ENCODE assay signal across 8 cellular contexts in genomic region chr17:81869221-81870154, GRCh38. TPM values are rescaled to one million over a fixed set of nuclear protein-coding genes. Genes with fewer than 3 reads are reported as not detected.
A peak's percentile ranks its signal among the peaks of the same experiment; 100 is the strongest.
DNase-seq lines count a peak whose midpoint lies in the region; ATAC-seq, FAIRE-seq and TF ChIP-seq lines count a peak whose summit lies in the region.

No MANE protein-coding gene starts in this region.

- H3K4me3 ChIP-seq in PC-3 (ENCODE audit: low read length), result peak overlapping the region; percentile 95
- H3K4me3 ChIP-seq in body of pancreas, result peak overlapping the region; percentile 3 to 55
- H3K4me3 ChIP-seq in keratinocyte (ENCODE audit: control insufficient read depth in 2 of 3, extremely low read depth in 1 of 3, insufficient read depth in 2 of 3, low read depth in 1 of 3, low read length in 3 of 3), result peak overlapping the region; percentile 79 to 94 (median 91)

- peaks cover 22% of the 10 kb centered on the region for H3F3A ChIP-seq in PC-3 (ENCODE audit: low read length, unreplicated experiment)

- H3K36me3 ChIP-seq in PC-3 (ENCODE audit: low read depth, low read length) (peaks cover 9% of the 10 kb centered on the region; the same call in 1 of the 2 replicates), body of pancreas (replicated peaks in 1 of 2; ENCODE audit: insufficient read depth in 1 of 2, low read depth in 2 of 2) (no peaks in the 10 kb centered on the region), keratinocyte (ENCODE audit: control insufficient read depth in 2 of 2, extremely low read depth in 1 of 2, insufficient read depth in 2 of 2, low read length in 2 of 2) (peaks cover 12 to 21% of the 10 kb centered on the region in 2 experiments)

- ATAC-seq in PC-3 (peak; percentile 2), body of pancreas (no peak), HG03378 (IDR thresholded peaks at IDR 0.05; ENCODE audit: unreplicated experiment) (no peak), HG03460 (IDR thresholded peaks at IDR 0.05; ENCODE audit: unreplicated experiment) (no peak)

- no peak for FAIRE-seq in keratinocyte (lab: Jason Lieb, UNC)

- 32 to 50% methylated on average over 21 to 44 of the region's 52 CpGs for WGBS in body of pancreas, 2 donors

- H3K9me1 ChIP-seq in keratinocyte (ENCODE audit: control insufficient read depth, extremely low read depth, insufficient read depth, low read length), result peaks cover 3% of the 10 kb centered on the region

- peak overlapping the region; percentile 98 for H3K9ac ChIP-seq in PC-3 (ENCODE audit: low read length)
- H3K9ac ChIP-seq in keratinocyte (ENCODE audit: control insufficient read depth, extremely low read depth, insufficient read depth, low read length), result peak overlapping the region; percentile 94

- dilution Hi-C loops in keratinocyte (cut with MboI; ENCODE audit: extremely low pct_ligation_motif_present, low sequenced_read_pairs), result no loop called here

- H3K27me3 ChIP-seq in PC-3 (ENCODE audit: low read length) (no peaks in the 10 kb centered on the region), body of pancreas (no peaks in the 10 kb centered on the region), keratinocyte (ENCODE audit: control insufficient read depth, extremely low read depth, insufficient read depth, low read length) (no peaks in the 10 kb centered on the region)

- H3K9me2 ChIP-seq in PC-3 (replicated peaks; ENCODE audit: low read length), result no peaks in the 10 kb centered on the region

- TF ChIP-seq POLR2A in body of pancreas (IDR thresholded peaks at IDR 0.05), result peak in 1 of 3 donors; percentile 17

- intact Hi-C loops in PC-3 (cut with micrococcal nuclease) (loop anchor here (5.0 kb wide), 1 partner anchor 58 kb away; the partner anchor contains the start of gene MAFG), body of pancreas (cut with DNase I) (no loop called here)

- BruUV-seq in PC-3 (replicated peaks; lab: Mats Ljungman, UMichigan), result TSS peak; percentile 49

- POLR2A ChIA-PET in PC-3 (lab: Charles Lee; ENCODE audit: unreplicated experiment), result interaction anchor here (0.6 kb wide), 1 partner anchor 29 kb away, joined by 3 read pairs; no protein-coding TSS in a partner anchor

- H3K79me2 ChIP-seq in PC-3 (ENCODE audit: low read length), result peaks cover 34% of the 10 kb centered on the region
- H3K79me2 ChIP-seq in keratinocyte (ENCODE audit: control insufficient read depth, insufficient read depth, low read length), result peaks cover 35% of the 10 kb centered on the region

- H3K9me3 ChIP-seq in PC-3 (ENCODE audit: low read length) (no peaks in the 10 kb centered on the region), body of pancreas (no peaks in the 10 kb centered on the region), keratinocyte (ENCODE audit: control insufficient read depth, low read depth, low read length) (no peaks in the 10 kb centered on the region)

- H3K27ac ChIP-seq in PC-3 (ENCODE audit: low read length) (peak overlapping the region; percentile 95), body of pancreas (peak overlapping the region; percentile 95 to 99 (median 98)), keratinocyte (ENCODE audit: control insufficient read depth, insufficient read depth, low read length) (peak overlapping the region; percentile 88)

- H4K20me1 ChIP-seq in PC-3 (ENCODE audit: low read length) (0 out of 2 replicates have a peak, but pooled peaks cover 6% of the 10 kb centered on the region), keratinocyte (ENCODE audit: control insufficient read depth, extremely low read depth, insufficient read depth, low read length) (peaks cover 12% of the 10 kb centered on the region)

- TF ChIP-seq CTCF in GM12874 (IDR thresholded peaks at IDR 0.05; ENCODE audit: insufficient read depth, low read depth, low read length) (peak; percentile 97), PC-3 (conservative IDR thresholded peaks at IDR 0.05; ENCODE audit: low read depth, low read length) (peak; percentile 87), body of pancreas (IDR thresholded peaks at IDR 0.05) (peak; percentile 59 to 83 (median 67)), keratinocyte (optimal IDR thresholded peaks at IDR 0.05 in 1 of 3, IDR thresholded peaks at IDR 0.05 in 1 of 3, conservative IDR thresholded peaks at IDR 0.05 in 1 of 3; ENCODE audit: extremely low read depth in 1 of 3, insufficient read depth in 2 of 3, low read length in 3 of 3) (peak; percentile 43 to 67 (median 59))

- peaks cover 62% of the 10 kb centered on the region for H3K4me1 ChIP-seq in PC-3 (ENCODE audit: insufficient read depth, low read length)
- peaks cover 70% of the 10 kb centered on the region for H3K4me1 ChIP-seq in body of pancreas
- peaks cover 30% of the 10 kb centered on the region for H3K4me1 ChIP-seq in keratinocyte (ENCODE audit: control insufficient read depth, extremely low read depth, insufficient read depth, low read length)

- H2AFZ ChIP-seq in PC-3 (ENCODE audit: low read length) (no peak overlapping the region), keratinocyte (ENCODE audit: control insufficient read depth, low read length) (no peak overlapping the region)

- DNase-seq in PC-3, result peak; percentile 39
- peak; percentile 51 to 60 (median 54) for DNase-seq in body of pancreas
- no peak for DNase-seq in keratinocyte (ENCODE audit: low read depth, low spot score)
- DNase-seq in stimulated activated CD8-positive, alpha-beta memory T cell treated with anti-CD3 and anti-CD28 coated beads, Interleukin-15, amount 100 ng/mL, for 24 hours (ENCODE audit: low read depth), result peak; percentile 41
- no peak for DNase-seq in SKM-1 (lab: John Stamatoyannopoulos, UW; ENCODE audit: unreplicated experiment)

- CTCF ChIA-PET in PC-3 (lab: Charles Lee), result interaction anchor here (0.6 kb wide), 1 partner anchor 156 kb away, joined by 6 read pairs; no protein-coding TSS in a partner anchor

- H3K4me2 ChIP-seq in PC-3 (ENCODE audit: low read length) (peak overlapping the region; percentile 98), keratinocyte (ENCODE audit: control insufficient read depth, extremely low read depth, insufficient read depth, low read depth, low read length) (peak overlapping the region; percentile 94)

RNA-seq across cellular contexts. Expression of gene ARHGDIA, which starts 1.6 kb away (rescaled TPM):
- total RNA-seq in PC-3 (2014; rRNA removed) (201 and 261 TPM in 2 replicates), body of pancreas (100 to 1,000 TPM; 109 to 141 TPM)
- polyA plus RNA-seq in keratinocyte, result 51.7 to 280 TPM (median 65.7 TPM) in 3 replicates
- 177 TPM for polyA plus RNA-seq in keratinocyte (2011; ENCODE audit: low read depth)
- polyA plus RNA-seq in keratinocyte (2011; cell fraction: cytosol; rRNA removed), result 79.2 and 173 TPM in 2 replicates
- polyA plus RNA-seq in keratinocyte (2011; cell fraction: nucleus; rRNA removed), result 192 and 235 TPM in 2 replicates
- 180 and 708 TPM in 2 replicates for polyA plus RNA-seq in keratinocyte (2012; ENCODE audit: low replicate concordance)
- polyA minus RNA-seq in keratinocyte, result 26.6 to 165 TPM (median 38.6 TPM) in 3 replicates
- polyA minus RNA-seq in keratinocyte (2011; cell fraction: cytosol; rRNA and poly(A)+ RNA removed), result 263 TPM
- 52.4 and 54.8 TPM in 2 replicates for polyA minus RNA-seq in keratinocyte (2011; cell fraction: nucleus; rRNA and poly(A)+ RNA removed)

RNA-seq across cellular contexts. Expression of gene P4HB, which starts 9.2 kb away (rescaled TPM):
- total RNA-seq in PC-3 (2014; rRNA removed), result 969 and 1,089 TPM in 2 replicates
- total RNA-seq in body of pancreas, result 1,000 to 10,000 TPM; 1,462 to 4,394 TPM
- 75.2 to 149 TPM (median 110 TPM) in 3 replicates for polyA plus RNA-seq in keratinocyte
- 1,303 TPM for polyA plus RNA-seq in keratinocyte (2011; ENCODE audit: low read depth)
- 161 and 187 TPM in 2 replicates for polyA plus RNA-seq in keratinocyte (2011; cell fraction: cytosol; rRNA removed)
- 310 and 353 TPM in 2 replicates for polyA plus RNA-seq in keratinocyte (2011; cell fraction: nucleus; rRNA removed)
- polyA plus RNA-seq in keratinocyte (2012; ENCODE audit: low replicate concordance), result 589 and 687 TPM in 2 replicates
- 110 to 568 TPM (median 110 TPM) in 3 replicates for polyA minus RNA-seq in keratinocyte
- 263 TPM for polyA minus RNA-seq in keratinocyte (2011; cell fraction: cytosol; rRNA and poly(A)+ RNA removed)
- polyA minus RNA-seq in keratinocyte (2011; cell fraction: nucleus; rRNA and poly(A)+ RNA removed), result 229 and 341 TPM in 2 replicates

RNA-seq across cellular contexts. Expression of gene ALYREF, which starts 21.9 kb away (rescaled TPM):
- total RNA-seq in PC-3 (2014; rRNA removed), result 496 and 633 TPM in 2 replicates
- 10 to 100 TPM; 17.1 to 72.2 TPM for total RNA-seq in body of pancreas
- 49.6 to 84.5 TPM (median 68.3 TPM) in 3 replicates for polyA plus RNA-seq in keratinocyte
- 145 TPM for polyA plus RNA-seq in keratinocyte (2011; ENCODE audit: low read depth)
- 34.4 and 52.0 TPM in 2 replicates for polyA plus RNA-seq in keratinocyte (2011; cell fraction: cytosol; rRNA removed)
- polyA plus RNA-seq in keratinocyte (2011; cell fraction: nucleus; rRNA removed), result 35.9 and 36.9 TPM in 2 replicates
- polyA plus RNA-seq in keratinocyte (2012; ENCODE audit: low replicate concordance), result 42.7 and 84.5 TPM in 2 replicates
- 52.5 to 62.2 TPM (median 53.3 TPM) in 3 replicates for polyA minus RNA-seq in keratinocyte
- 71.4 TPM for polyA minus RNA-seq in keratinocyte (2011; cell fraction: cytosol; rRNA and poly(A)+ RNA removed)
- 12.3 and 16.3 TPM in 2 replicates for polyA minus RNA-seq in keratinocyte (2011; cell fraction: nucleus; rRNA and poly(A)+ RNA removed)

RNA-seq across cellular contexts. Expression of gene ANAPC11, which starts 22.0 kb away (rescaled TPM):
- total RNA-seq in PC-3 (2014; rRNA removed) (243 and 268 TPM in 2 replicates), body of pancreas (100 to 1,000 TPM in 1 of 2 donors, 10 to 100 TPM in 1; 58.1 to 111 TPM)
- polyA plus RNA-seq in keratinocyte, result 195 to 269 TPM (median 230 TPM) in 3 replicates
- 222 TPM for polyA plus RNA-seq in keratinocyte (2011; ENCODE audit: low read depth)
- 116 and 309 TPM in 2 replicates for polyA plus RNA-seq in keratinocyte (2011; cell fraction: cytosol; rRNA removed)
- polyA plus RNA-seq in keratinocyte (2011; cell fraction: nucleus; rRNA removed), result 82.3 and 85.9 TPM in 2 replicates
- 183 and 209 TPM in 2 replicates for polyA plus RNA-seq in keratinocyte (2012; ENCODE audit: low replicate concordance)
- 42.9 to 62.8 TPM (median 44.0 TPM) in 3 replicates for polyA minus RNA-seq in keratinocyte
- polyA minus RNA-seq in keratinocyte (2011; cell fraction: cytosol; rRNA and poly(A)+ RNA removed), result 130 TPM
- polyA minus RNA-seq in keratinocyte (2011; cell fraction: nucleus; rRNA and poly(A)+ RNA removed), result 15.6 and 17.4 TPM in 2 replicates

RNA-seq across cellular contexts. Expression of gene NPB, which starts 32.5 kb away (rescaled TPM):
- 0.07 and 0.17 TPM in 2 replicates for total RNA-seq in PC-3 (2014; rRNA removed)
- total RNA-seq in body of pancreas, result 1 to 10 TPM in 1 of 2 donors, under 1 TPM in 1; 0.66 to 1.8 TPM
- 0.07 TPM in 1 of 3 replicates, not detected in the others for polyA plus RNA-seq in keratinocyte
- not detected for polyA plus RNA-seq in keratinocyte (2011; ENCODE audit: low read depth)
- polyA plus RNA-seq in keratinocyte (2011; cell fraction: cytosol; rRNA removed), result 0.06 TPM in 1 of 2 replicates, not detected in the other
- polyA plus RNA-seq in keratinocyte (2011; cell fraction: nucleus; rRNA removed), result not detected in 2 replicates
- polyA plus RNA-seq in keratinocyte (2012; ENCODE audit: low replicate concordance), result not detected in 2 replicates
- polyA minus RNA-seq in keratinocyte, result not detected in 3 replicates
- polyA minus RNA-seq in keratinocyte (2011; cell fraction: cytosol; rRNA and poly(A)+ RNA removed), result not detected
- not detected in 2 replicates for polyA minus RNA-seq in keratinocyte (2011; cell fraction: nucleus; rRNA and poly(A)+ RNA removed)

Comparison
In these comparisons a context has a peak if more than half of its experiments do, and no peak if none do; other contexts are left out.
1. DNase-seq: peak in PC-3 (single experiment), body of pancreas (4 of 4) and stimulated activated CD8-positive, alpha-beta memory T cell treated with anti-CD3 and anti-CD28 coated beads, Interleukin-15, amount 100 ng/mL, for 24 hours (single experiment); none in keratinocyte (single experiment) and SKM-1 (single experiment).
2. H3K4me3 ChIP-seq: peak in every context shown above with its lines; median percentile 95 in PC-3; 91 in keratinocyte; 29 in body of pancreas.
3. Peak in every context shown above with its lines, with median percentiles within 50 percentile points of each other: CTCF ChIP-seq and H3K27ac ChIP-seq.